14 cellular contexts compared by ENCODE assay signal in genomic region chr1:186799689-186800054, GRCh38. TPM values are rescaled to one million over a fixed set of nuclear protein-coding genes. Genes with fewer than 3 reads are reported as not detected.
DNase-seq lines count a peak whose midpoint lies in the region; ATAC-seq and TF ChIP-seq lines count a peak whose summit lies in the region.
"Had no signal": no experiment of that assay in that cellular context is flagged by ENCODE, and none has a peak within 500 bp of the region (broad histone marks: within the 10 kb centered on the region; RNA-seq: fewer than 3 reads in every experiment).

No MANE protein-coding gene starts in this region.

- H3K9me3 Mint-ChIP-seq in stimulated activated effector memory CD8-positive, alpha-beta T cell treated with anti-CD3 and anti-CD28 coated beads, Interleukin-12 subunit alpha, Interleukin-12 subunit beta, amount 100 ng/mL, for 72 hours: peaks cover 14% of the 10 kb centered on the region

- intact Hi-C loops in vagina (cut with DNase I): no loop called here

- no peaks in the 10 kb centered on the region for H3K4me1 ChIP-seq in vagina
- H3K4me1 ChIP-seq: esophagus muscularis mucosa had no signal

- H3K36me3 Mint-ChIP-seq in stimulated activated effector memory CD8-positive, alpha-beta T cell treated with anti-CD3 and anti-CD28 coated beads, Interleukin-12 subunit alpha, Interleukin-12 subunit beta, amount 100 ng/mL, for 72 hours: no peaks in the 10 kb centered on the region

- no peak overlapping the region for H3K27ac Mint-ChIP-seq in stimulated activated effector memory CD8-positive, alpha-beta T cell treated with anti-CD3 and anti-CD28 coated beads, Interleukin-12 subunit alpha, Interleukin-12 subunit beta, amount 100 ng/mL, for 72 hours

- no peaks in the 10 kb centered on the region for H3K4me1 Mint-ChIP-seq in stimulated activated effector memory CD8-positive, alpha-beta T cell treated with anti-CD3 and anti-CD28 coated beads, Interleukin-12 subunit alpha, Interleukin-12 subunit beta, amount 100 ng/mL, for 72 hours

- peak; percentile 99 for ATAC-seq in GM19328 (IDR thresholded peaks at IDR 0.05; ENCODE audit: unreplicated experiment)
- ATAC-seq in HG02588 (IDR thresholded peaks at IDR 0.05; ENCODE audit: unreplicated experiment): peak; percentile 99
- peak; percentile 90 for ATAC-seq in HG03175 (IDR thresholded peaks at IDR 0.05; ENCODE audit: unreplicated experiment)
- ATAC-seq in stimulated activated effector memory CD8-positive, alpha-beta T cell treated with anti-CD3 and anti-CD28 coated beads, Interleukin-12 subunit alpha, Interleukin-12 subunit beta, amount 100 ng/mL, for 72 hours: no peak

- H3K27ac ChIP-seq in vagina: no peak overlapping the region
- H3K27ac ChIP-seq: esophagus muscularis mucosa had no signal

- DNase-seq in GM12865 (ENCODE audit: low read depth): peak; percentile 62
- no peak for DNase-seq in NK-92 treated with Interleukin-12 subunit alpha and Interleukin-12 subunit beta, amount 100 ng/mL, for 24 hours (lab: John Stamatoyannopoulos, UW)
- DNase-seq in NCI-H1092 treated with DMSO at 0.1 percent for 48 hours (lab: John Stamatoyannopoulos, UW): no peak
- DNase-seq in vagina (ENCODE audit: extremely low spot score in 2 of 2): no peak
- no peak for DNase-seq in stimulated activated effector memory CD8-positive, alpha-beta T cell treated with anti-CD3 and anti-CD28 coated beads, Interleukin-12 subunit alpha, Interleukin-12 subunit beta, amount 100 ng/mL, for 72 hours (ENCODE audit: low spot score in 2 of 2)
- DNase-seq: activated naive CD4-positive, alpha-beta T cell; caudate nucleus; NCI-H1694; stimulated activated CD4-positive, alpha-beta T cell treated with anti-CD3 and anti-CD28 coated beads, Interleukin-4, amount 100 ng/mL, for 1 hour had no signal

- H3K9me3 ChIP-seq in vagina: no peaks in the 10 kb centered on the region
- H3K9me3 ChIP-seq: esophagus muscularis mucosa had no signal

- no peaks in the 10 kb centered on the region for H3K27me3 ChIP-seq in vagina
- H3K27me3 ChIP-seq: esophagus muscularis mucosa had no signal

- no peak for TF ChIP-seq CTCF in GM12865 (IDR thresholded peaks at IDR 0.05; ENCODE audit: insufficient read depth, low read depth, low read length, missing control alignments)
- no peak for TF ChIP-seq CTCF in vagina (IDR thresholded peaks at IDR 0.05)

- no peak for TF ChIP-seq POLR2A in vagina (IDR thresholded peaks at IDR 0.05)

- no peak overlapping the region for H3K4me3 ChIP-seq in GM12865 (ENCODE audit: low read depth, low read length)
- no peak overlapping the region for H3K4me3 ChIP-seq in vagina
- H3K4me3 ChIP-seq: esophagus muscularis mucosa had no signal

- no peak overlapping the region for H3K4me3 Mint-ChIP-seq in stimulated activated effector memory CD8-positive, alpha-beta T cell treated with anti-CD3 and anti-CD28 coated beads, Interleukin-12 subunit alpha, Interleukin-12 subunit beta, amount 100 ng/mL, for 72 hours

- no peaks in the 10 kb centered on the region for H3K36me3 ChIP-seq in vagina
- H3K36me3 ChIP-seq: esophagus muscularis mucosa had no signal

RNA-seq across cellular contexts. Expression of gene PLA2G4A, which starts 29.1 kb away (rescaled TPM):
- 12.5 TPM for total RNA-seq in vagina
- total RNA-seq: OCI-LY7 had no signal
